In genomic region chr2:138237657-138238384, GRCh38 we compare ENCODE assay signal across 26 cellular contexts.
DNase-seq lines count a peak whose midpoint lies in the region; ATAC-seq, FAIRE-seq and TF ChIP-seq lines count a peak whose summit lies in the region.
"Had no signal": no experiment of that assay in that cellular context is flagged by ENCODE, and none has a peak within 500 bp of the region (broad histone marks: within the 10 kb centered on the region; RNA-seq: fewer than 3 reads in every experiment).

No MANE protein-coding gene starts in this region.

- DNase-seq in NCI-H748 (lab: John Stamatoyannopoulos, UW; ENCODE audit: unreplicated experiment), result peak; percentile 16
- no peak for DNase-seq in NCI-H748 treated with DMSO at 0.1 percent for 48 hours (lab: John Stamatoyannopoulos, UW)
- DNase-seq in RCC 7860 (ENCODE audit: low spot score), result no peak
- no peak for DNase-seq in NCI-H2081 treated with DMSO at 0.1 percent for 48 hours (lab: John Stamatoyannopoulos, UW)
- DNase-seq: activated CD4-positive, alpha-beta memory T cell treated with anti-CD3 and anti-CD28 coated beads, Interleukin-2, amount 10 ng/mL, durations not matched to agents 7 days and 5 days; activated naive CD8-positive, alpha-beta T cell treated with anti-CD3 and anti-CD28 coated beads for 36 hours; EL; H9; naive thymus-derived CD4-positive, alpha-beta T cell; NCI-H1436; NCI-H774; pancreas; stimulated activated CD4-positive, alpha-beta T cell treated with anti-CD3 and anti-CD28 coated beads, Interleukin-4, amount 100 ng/mL, for 4 hours; stimulated activated naive CD4-positive, alpha-beta T cell; T-helper 9 cell; uterus had no signal

- no peak for ATAC-seq in HG02642 (IDR thresholded peaks at IDR 0.05; ENCODE audit: poor library complexity, unreplicated experiment)
- ATAC-seq: activated CD4-positive, CD25-positive, alpha-beta regulatory T cell treated with anti-CD3 and anti-CD28 coated beads, Interleukin-2, amount 50 U/mL, for 24 hours; heart left ventricle; left lobe of liver; naive thymus-derived CD4-positive, alpha-beta T cell; pancreas; sciatic nerve had no signal

- H3K9me3 Mint-ChIP-seq in nephron, result no peaks in the 10 kb centered on the region
- H3K9me3 Mint-ChIP-seq: activated CD4-positive, alpha-beta memory T cell treated with anti-CD3 and anti-CD28 coated beads, Interleukin-2, amount 10 ng/mL, durations not matched to agents 7 days and 5 days; activated naive CD8-positive, alpha-beta T cell treated with anti-CD3 and anti-CD28 coated beads for 36 hours; H9 had no signal

- H3K4me3 ChIP-seq in HEK293 (ENCODE audit: low read depth, low read length), result no peak overlapping the region
- H3K4me3 ChIP-seq: heart left ventricle, pancreas, uterus had no signal

- no peaks in the 10 kb centered on the region for H3K27me3 Mint-ChIP-seq in nephron (ENCODE audit: low read depth)
- H3K27me3 Mint-ChIP-seq: activated CD4-positive, alpha-beta memory T cell treated with anti-CD3 and anti-CD28 coated beads, Interleukin-2, amount 10 ng/mL, durations not matched to agents 7 days and 5 days; activated naive CD8-positive, alpha-beta T cell treated with anti-CD3 and anti-CD28 coated beads for 36 hours had no signal

- peaks cover 9% of the 10 kb centered on the region for H3K4me1 Mint-ChIP-seq in nephron
- H3K4me1 Mint-ChIP-seq: activated CD4-positive, alpha-beta memory T cell treated with anti-CD3 and anti-CD28 coated beads, Interleukin-2, amount 10 ng/mL, durations not matched to agents 7 days and 5 days; naive thymus-derived CD4-positive, alpha-beta T cell had no signal

- no peaks in the 10 kb centered on the region for H3K36me3 Mint-ChIP-seq in nephron (ENCODE audit: low read depth)
- H3K36me3 Mint-ChIP-seq: activated naive CD8-positive, alpha-beta T cell treated with anti-CD3 and anti-CD28 coated beads for 36 hours; naive thymus-derived CD4-positive, alpha-beta T cell had no signal

- H3K4me3 Mint-ChIP-seq in nephron, result no peak overlapping the region
- H3K4me3 Mint-ChIP-seq: activated CD4-positive, alpha-beta memory T cell treated with anti-CD3 and anti-CD28 coated beads, Interleukin-2, amount 10 ng/mL, durations not matched to agents 7 days and 5 days; activated naive CD8-positive, alpha-beta T cell treated with anti-CD3 and anti-CD28 coated beads for 36 hours; H9; naive thymus-derived CD4-positive, alpha-beta T cell had no signal

- POLR2A ChIA-PET in HEK293 (lab: Yijun Ruan, JAX), result no interaction called here

- no peak for FAIRE-seq in RCC 7860 (lab: Jason Lieb, UNC)
- FAIRE-seq: astrocyte, pancreas had no signal

- H3K36me3 ChIP-seq in HEK293 (ENCODE audit: control insufficient read depth in 2 of 2, insufficient read depth in 1 of 2, low read length in 2 of 2), result no peaks in the 10 kb centered on the region
- H3K36me3 ChIP-seq: heart left ventricle, pancreas, uterus had no signal

- no peaks in the 10 kb centered on the region for H3K9me3 ChIP-seq in HEK293 (ENCODE audit: control insufficient read depth, insufficient read depth, low read depth, low read length)
- H3K9me3 ChIP-seq: heart left ventricle, pancreas, uterus had no signal

- no peaks in the 10 kb centered on the region for H3K4me1 ChIP-seq in HEK293 (ENCODE audit: control insufficient read depth, insufficient read depth, low read length)
- H3K4me1 ChIP-seq: pancreas, uterus had no signal

- no peak overlapping the region for H3K27ac ChIP-seq in HEK293 (ENCODE audit: extremely low read depth, low read depth, low read length)
- peak overlapping the region; percentile 18 for H3K27ac ChIP-seq in VCaP
- H3K27ac ChIP-seq: heart left ventricle, HL-60, pancreas, uterus had no signal

- TF ChIP-seq CTCF in HEK293 (tag by site-specific recombination; IDR thresholded peaks at IDR 0.05), result no peak
- TF ChIP-seq CTCF in VCaP (conservative IDR thresholded peaks at IDR 0.05), result no peak
- TF ChIP-seq CTCF in nephron (IDR thresholded peaks at IDR 0.05; ENCODE audit: unreplicated experiment in 3 of 3), result no peak

- H3K27ac Mint-ChIP-seq in nephron, result peak overlapping the region; percentile 23 to 57 (median 31)
- H3K27ac Mint-ChIP-seq: activated CD4-positive, alpha-beta memory T cell treated with anti-CD3 and anti-CD28 coated beads, Interleukin-2, amount 10 ng/mL, durations not matched to agents 7 days and 5 days; activated naive CD8-positive, alpha-beta T cell treated with anti-CD3 and anti-CD28 coated beads for 36 hours; naive thymus-derived CD4-positive, alpha-beta T cell had no signal

- CTCF ChIA-PET in HEK293 (lab: Yijun Ruan, JAX), result no interaction called here

TF ChIP-seq in HEK293, 187 proteins besides CTCF, POLR2A, EP300 and RAD21:
- TF ChIP-seq FEZF1 (tag by site-specific recombination; IDR thresholded peaks at IDR 0.05), result peak; percentile 27; the same call in 1 of the 2 replicates
- TF ChIP-seq ZNF473 (tag by site-specific recombination; IDR thresholded peaks at IDR 0.05), result no peak
